ENCODE assay signal across 9 cellular contexts in genomic region chr2:68943581-68944568, GRCh38. TPM values are rescaled to one million over a fixed set of nuclear protein-coding genes. Genes with fewer than 3 reads are reported as not detected.
A peak's percentile ranks its signal among the peaks of the same experiment; 100 is the strongest.
DNase-seq lines count a peak whose midpoint lies in the region; ATAC-seq and TF ChIP-seq lines count a peak whose summit lies in the region.
"Had no signal": no experiment of that assay in that cellular context is flagged by ENCODE, and none has a peak within 500 bp of the region (broad histone marks: within the 10 kb centered on the region; RNA-seq: fewer than 3 reads in every experiment).

No MANE protein-coding gene starts in this region.

- TF ChIP-seq CTCF in chondrocyte (IDR thresholded peaks at IDR 0.05) (peak; percentile 93), kidney epithelial cell (IDR thresholded peaks at IDR 0.05; ENCODE audit: insufficient read depth, low read length, poor library complexity, severe bottlenecking) (peak; percentile 81)

- no peaks in the 10 kb centered on the region for H3K27me3 ChIP-seq in kidney epithelial cell (ENCODE audit: control insufficient read depth, insufficient read depth, low read length)

- DNase-seq in Caki2 (ENCODE audit: low read depth) (peak; percentile 57), NCI-H446 (lab: John Stamatoyannopoulos, UW) (peak; percentile 46 to 77), chondrocyte (ENCODE audit: low spot score) (no peak), kidney epithelial cell (ENCODE audit: low read depth) (no peak)
- DNase-seq in stimulated activated CD4-positive, alpha-beta T cell treated with anti-CD3 and anti-CD28 coated beads, Interleukin-2, amount 100 ng/mL, for 48 hours = peak; percentile 56 to 58

- ATAC-seq in HG02678 (IDR thresholded peaks at IDR 0.05; ENCODE audit: unreplicated experiment) (peak; percentile 63), GM21360 (IDR thresholded peaks at IDR 0.05; ENCODE audit: unreplicated experiment) (no peak)
- peak; percentile 58 to 66 for ATAC-seq in activated CD4-positive, CD25-positive, alpha-beta regulatory T cell treated with anti-CD3 and anti-CD28 coated beads, Interleukin-2, amount 50 U/mL, for 24 hours

- peak overlapping the region; percentile 74 for H3K27ac Mint-ChIP-seq in chondrocyte (ENCODE audit: unreplicated experiment)

- H3K36me3 Mint-ChIP-seq in chondrocyte (ENCODE audit: low read depth) = peaks cover 7% of the 10 kb centered on the region

- H3K36me3 ChIP-seq in kidney epithelial cell (ENCODE audit: control insufficient read depth, insufficient read depth, low read length) = no peaks in the 10 kb centered on the region

- in situ Hi-C loops in Caki2 (cut with HindIII; ENCODE audit: low pct_unique_long_range_greater_than_20kb, low sequenced_read_pairs) = no loop called here

- H3K27me3 Mint-ChIP-seq in chondrocyte (ENCODE audit: low read depth) = no peaks in the 10 kb centered on the region

- peaks cover 33% of the 10 kb centered on the region for H3K9me3 Mint-ChIP-seq in chondrocyte (ENCODE audit: low read depth)

- peaks cover 15% of the 10 kb centered on the region for H3K4me1 Mint-ChIP-seq in chondrocyte (ENCODE audit: low read depth)

- H3K4me3 Mint-ChIP-seq in chondrocyte (ENCODE audit: unreplicated experiment) = no peak overlapping the region

- no peak overlapping the region for H3K4me3 ChIP-seq in kidney epithelial cell (ENCODE audit: low read depth, low read length)

RNA-seq across cellular contexts. Expression of gene GKN2, which starts 8.8 kb away (rescaled TPM):
- not detected in 2 replicates for total RNA-seq in Caki2 (2014; rRNA removed; shearing (Covaris generic); ENCODE audit: low replicate concordance)
- total RNA-seq in chondrocyte (not detected in 3 replicates), kidney epithelial cell (not detected in 2 replicates)
- total RNA-seq: T-helper 1 cell treated with Interleukin-12 subunit alpha and Interleukin-12 subunit beta and Interleukin-4 antibody, amounts not matched to agents 30 ng/mL and 1 ng/mL, for 36 hours had no signal

RNA-seq across cellular contexts. Expression of gene GKN1, which starts 30.6 kb away (rescaled TPM):
- total RNA-seq in Caki2 (2014; rRNA removed; shearing (Covaris generic); ENCODE audit: low replicate concordance) = not detected in 2 replicates
- 0.37 TPM in 1 of 3 replicates, not detected in the others for total RNA-seq in chondrocyte
- 0.25 TPM in 1 of 2 replicates, not detected in the other for total RNA-seq in kidney epithelial cell
- total RNA-seq: T-helper 1 cell treated with Interleukin-12 subunit alpha and Interleukin-12 subunit beta and Interleukin-4 antibody, amounts not matched to agents 30 ng/mL and 1 ng/mL, for 36 hours had no signal

Comparison
In these comparisons a context has a peak if more than half of its experiments do, and no peak if none do; other contexts are left out.
1. DNase-seq: peak in Caki2 (single experiment), NCI-H446 (2 of 2) and stimulated activated CD4-positive, alpha-beta T cell treated with anti-CD3 and anti-CD28 coated beads, Interleukin-2, amount 100 ng/mL, for 48 hours (2 of 2); none in chondrocyte (single experiment) and kidney epithelial cell (single experiment).